In the genomic region with DNA sequence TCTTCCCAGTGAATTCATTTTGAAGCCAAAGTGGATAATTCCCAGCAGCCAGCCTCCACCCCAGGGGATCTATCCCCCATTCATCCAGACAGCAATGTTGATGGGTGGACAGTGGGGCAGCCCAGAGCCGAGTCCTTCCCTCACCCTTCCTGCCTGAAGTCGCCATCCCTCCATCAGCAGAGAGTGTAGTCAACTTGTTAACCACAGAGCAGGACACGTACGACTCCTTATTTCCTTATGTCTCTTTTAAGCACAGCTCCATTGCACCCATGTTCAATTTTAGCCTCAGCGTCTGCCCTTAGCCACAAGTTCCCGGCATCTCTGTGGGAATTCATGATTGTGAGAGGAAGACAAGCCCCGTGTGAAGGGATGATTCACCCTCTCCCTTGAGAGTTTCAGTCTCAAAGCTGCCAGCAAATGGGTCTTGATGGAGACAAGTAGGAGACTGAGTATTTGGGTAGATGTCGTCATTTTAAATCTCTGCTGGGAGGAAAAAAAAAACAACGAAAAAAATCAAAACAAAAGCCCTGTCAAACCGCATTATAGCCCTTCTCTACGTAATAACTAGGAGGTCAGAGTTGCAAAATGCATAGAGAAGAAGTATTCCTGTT, we compare ENCODE assay signal across 8 cellular contexts. TPM values are rescaled to one million over a fixed set of nuclear protein-coding genes. Genes with fewer than 3 reads are reported as not detected.
DNase-seq lines count a peak whose midpoint lies in the region; ATAC-seq, FAIRE-seq and TF ChIP-seq lines count a peak whose summit lies in the region.

No MANE protein-coding gene starts in this region.

- H3K36me3 Mint-ChIP-seq in CD4-positive, alpha-beta memory T cell = no peaks in the 10 kb centered on the region

- ATAC-seq in pancreas (peak in 3 of 4 donors; percentile 35 to 61 (median 35)), HG02981 (IDR thresholded peaks at IDR 0.05; ENCODE audit: unreplicated experiment) (no peak)

- CTCF ChIA-PET in CD4-positive, alpha-beta memory T cell (lab: Charles Lee; ENCODE audit: partially characterized antibody) = interaction anchor here (2.2 kb wide), 2 partner anchors 18 kb away, joined by 9 to 19 read pairs; no protein-coding TSS in a partner anchor

- H3K27me3 Mint-ChIP-seq in CD4-positive, alpha-beta memory T cell = peaks cover 0 to 2% of the 10 kb centered on the region in 2 donors

- H3K36me3 ChIP-seq in CD4-positive, alpha-beta memory T cell (ENCODE audit: insufficient read depth, low read length) = no peaks in the 10 kb centered on the region
- H3K36me3 ChIP-seq in pancreas = no peaks in the 10 kb centered on the region

- no peaks in the 10 kb centered on the region for H3K9me3 ChIP-seq in CD4-positive, alpha-beta memory T cell (ENCODE audit: control insufficient read depth in 1 of 2, low read length in 2 of 2)
- H3K9me3 ChIP-seq in pancreas = no peaks in the 10 kb centered on the region

- H3K4me1 Mint-ChIP-seq in CD4-positive, alpha-beta memory T cell = peaks cover 15 to 21% (median 18%) of the 10 kb centered on the region in 4 donors

- intact Hi-C loops in CD4-positive, alpha-beta memory T cell (cut with micrococcal nuclease) = no loop called here
- intact Hi-C loops in pancreas (cut with DNase I) = no loop called here

- no peak overlapping the region for H3K27ac ChIP-seq in CD4-positive, alpha-beta memory T cell (ENCODE audit: low read depth, low read length)
- H3K27ac ChIP-seq in coronary artery = peak overlapping the region; percentile 74 to 75
- no peak overlapping the region for H3K27ac ChIP-seq in pancreas

- H3K4me3 ChIP-seq in CD4-positive, alpha-beta memory T cell (ENCODE audit: low read length in 2 of 2) = no peak overlapping the region
- H3K4me3 ChIP-seq in coronary artery = no peak overlapping the region
- no peak overlapping the region for H3K4me3 ChIP-seq in pancreas

- H3K4me3 Mint-ChIP-seq in CD4-positive, alpha-beta memory T cell = peak overlapping the region in 7 of 8 donors; percentile 15 to 67 (median 55)

- TF ChIP-seq CTCF in coronary artery (IDR thresholded peaks at IDR 0.05) (no peak), pancreas (IDR thresholded peaks at IDR 0.05) (no peak), D721Med (IDR thresholded peaks at IDR 0.05; ENCODE audit: insufficient read depth, missing control alignments) (no peak)

- H3K27me3 ChIP-seq in CD4-positive, alpha-beta memory T cell (ENCODE audit: insufficient read depth, low read length) = no peaks in the 10 kb centered on the region
- no peaks in the 10 kb centered on the region for H3K27me3 ChIP-seq in pancreas

- FAIRE-seq in pancreas (lab: Jason Lieb, UNC) (no peak), D721Med (lab: Jason Lieb, UNC) (no peak)

- POLR2A ChIA-PET in CD4-positive, alpha-beta memory T cell (lab: Charles Lee; ENCODE audit: partially characterized antibody) = no interaction called here

- WGBS in pancreas, 2 donors = 50 to 61% methylated on average over 11 of the region's 11 CpGs

- H3K4me1 ChIP-seq in CD4-positive, alpha-beta memory T cell (ENCODE audit: insufficient read depth, low read length) = peaks cover 28% of the 10 kb centered on the region
- no peaks in the 10 kb centered on the region for H3K4me1 ChIP-seq in pancreas

- no peak for DNase-seq in CD4-positive, alpha-beta memory T cell
- DNase-seq in M059J (ENCODE audit: low read depth) (peak; percentile 95), coronary artery (ENCODE audit: low spot score) (peak; percentile 84), pancreas (no peak), NCI-H1092 treated with DMSO at 0.1 percent for 48 hours (lab: John Stamatoyannopoulos, UW) (no peak), SHP77 (lab: John Stamatoyannopoulos, UW) (no peak), D721Med (ENCODE audit: insufficient read length, low spot score) (no peak)

- H3K9me3 Mint-ChIP-seq in CD4-positive, alpha-beta memory T cell = peaks cover 0 to 4% (median 0%) of the 10 kb centered on the region in 8 donors

- peak overlapping the region in 4 of 7 donors; percentile 8 to 61 (median 34) for H3K27ac Mint-ChIP-seq in CD4-positive, alpha-beta memory T cell

RNA-seq across cellular contexts. Expression of a gene that starts 58.3 kb away (rescaled TPM):
- not detected for total RNA-seq in CD4-positive, alpha-beta memory T cell
- polyA plus RNA-seq in CD4-positive, alpha-beta memory T cell = under 1 TPM in 1 of 2 donors, not detected in 1; 0.29 TPM
- total RNA-seq in M059J (2014; rRNA removed; shearing (Covaris generic)) = 0.07 and 0.12 TPM in 2 replicates
- 1 to 10 TPM in 4 of 6 donors, under 1 TPM in 2; 0.56 to 6.7 (median 1.7) TPM for total RNA-seq in pancreas
- polyA plus RNA-seq in pancreas = 1 to 10 TPM; 5.5 to 5.9 TPM

Comparison
In these comparisons a context has a peak if more than half of its experiments do, and no peak if none do; other contexts are left out.
1. DNase-seq: peak in M059J (single experiment) and coronary artery (single experiment); none in CD4-positive, alpha-beta memory T cell (0 of 5), pancreas (0 of 6), NCI-H1092 treated with DMSO at 0.1 percent for 48 hours (single experiment), SHP77 (0 of 2) and D721Med (single experiment).
2. H3K27ac ChIP-seq: peak in coronary artery (2 of 2); none in CD4-positive, alpha-beta memory T cell (single experiment) and pancreas (0 of 4).